Comparison of ENCODE assay signal across 8 cellular contexts in genomic region chr1:8903908-8904650, GRCh38. TPM values are rescaled to one million over a fixed set of nuclear protein-coding genes. Genes with fewer than 3 reads are reported as not detected.
A peak's percentile ranks its signal among the peaks of the same experiment; 100 is the strongest.
DNase-seq lines count a peak whose midpoint lies in the region; TF ChIP-seq lines count a peak whose summit lies in the region.

No MANE protein-coding gene starts in this region.

- no peaks in the 10 kb centered on the region for H3K9me3 ChIP-seq in prostate gland

- intact Hi-C loops in prostate gland (cut with DNase I) = no loop called here

- no peak for TF ChIP-seq POLR2A in prostate gland (IDR thresholded peaks at IDR 0.05)

- H3K36me3 ChIP-seq in prostate gland = no peaks in the 10 kb centered on the region

- no peaks in the 10 kb centered on the region for H3K4me1 ChIP-seq in prostate gland (replicated peaks)

- TF ChIP-seq CTCF in prostate gland (IDR thresholded peaks at IDR 0.05) = no peak

- H3K27me3 ChIP-seq in prostate gland (replicated peaks; ENCODE audit: insufficient read depth) = no peaks in the 10 kb centered on the region

- 44% methylated on average over 6 of the region's 6 CpGs for WGBS in prostate gland

- no peak overlapping the region for H3K4me3 ChIP-seq in prostate gland

- peak; percentile 97 for DNase-seq in GM04503 (ENCODE audit: low read depth)
- DNase-seq in RKO (ENCODE audit: low spot score) = peak; percentile 39
- DNase-seq in fibroblast of gingiva (ENCODE audit: low read depth) = peak; percentile 96
- DNase-seq in prostate gland (ENCODE audit: low spot score) = peak; percentile 90
- no peak for DNase-seq in NCI-H2227 treated with DMSO at 0.1 percent for 48 hours (lab: John Stamatoyannopoulos, UW)
- no peak for DNase-seq in COLO668 (lab: John Stamatoyannopoulos, UW; ENCODE audit: unreplicated experiment)
- DNase-seq in activated CD4-positive, CD25-positive, alpha-beta regulatory T cell (lab: John Stamatoyannopoulos, UW) = no peak
- no peak for DNase-seq in NCI-H524 treated with DMSO at 0.1 percent for 48 hours (lab: John Stamatoyannopoulos, UW)

- peak overlapping the region; percentile 21 to 60 for H3K27ac ChIP-seq in prostate gland

RNA-seq across cellular contexts. Expression of gene ENO1, which starts 25.6 kb away (rescaled TPM):
- total RNA-seq in prostate gland = 100 to 1,000 TPM; 386 to 423 TPM

RNA-seq across cellular contexts. Expression of gene CA6, which starts 41.6 kb away (rescaled TPM):
- total RNA-seq in prostate gland = not detected

Comparison
In these comparisons a context has a peak if more than half of its experiments do, and no peak if none do; other contexts are left out.
1. DNase-seq: peak in GM04503 (single experiment), RKO (single experiment), fibroblast of gingiva (single experiment) and prostate gland (single experiment); none in NCI-H2227 treated with DMSO at 0.1 percent for 48 hours (single experiment), COLO668 (single experiment), activated CD4-positive, CD25-positive, alpha-beta regulatory T cell (0 of 4) and NCI-H524 treated with DMSO at 0.1 percent for 48 hours (single experiment).